Comparison of ENCODE assay signal across 8 cellular contexts in genomic region chr22:29625090-29625825, GRCh38. TPM values are rescaled to one million over a fixed set of nuclear protein-coding genes. Genes with fewer than 3 reads are reported as not detected.
DNase-seq lines count a peak whose midpoint lies in the region; ATAC-seq and TF ChIP-seq lines count a peak whose summit lies in the region.

No MANE protein-coding gene starts in this region.

- H3K4me3 ChIP-seq in CD4-positive, CD25-positive, alpha-beta regulatory T cell (ENCODE audit: low read depth, low read length) = peak overlapping the region; percentile 15
- H3K4me3 ChIP-seq in GM23338 (no peak overlapping the region), OCI-LY1 (ENCODE audit: low read depth, low read length, poor library complexity, severe bottlenecking) (no peak overlapping the region), heart left ventricle (no peak overlapping the region)

- no peaks in the 10 kb centered on the region for H3K9me3 ChIP-seq in CD4-positive, CD25-positive, alpha-beta regulatory T cell (ENCODE audit: control insufficient read depth in 2 of 2, low read length in 2 of 2)
- H3K9me3 ChIP-seq in OCI-LY1 (ENCODE audit: low read length) (no peaks in the 10 kb centered on the region), heart left ventricle (no peaks in the 10 kb centered on the region)

- intact Hi-C loops in heart left ventricle (cut with DNase I) = loop anchor here in 1 of 10 donors (10.0 kb wide), 1 partner anchor 380 kb away; no protein-coding TSS in a partner anchor

- H3K27me3 ChIP-seq in CD4-positive, CD25-positive, alpha-beta regulatory T cell (ENCODE audit: control insufficient read depth, insufficient read depth, low read length) = no peaks in the 10 kb centered on the region
- H3K27me3 ChIP-seq in GM23338 (ENCODE audit: insufficient read depth) = no peaks in the 10 kb centered on the region
- no peaks in the 10 kb centered on the region for H3K27me3 ChIP-seq in OCI-LY1 (ENCODE audit: insufficient read depth, low read length)
- H3K27me3 ChIP-seq in heart left ventricle = no peaks in the 10 kb centered on the region

- ATAC-seq in CD4-positive, CD25-positive, alpha-beta regulatory T cell (ENCODE audit: low read depth in 2 of 2) = no peak
- peak; percentile 71 for ATAC-seq in GM23338
- ATAC-seq in heart left ventricle = peak in 2 of 4 donors; percentile 49 to 63
- no peak for ATAC-seq in HG02938 (IDR thresholded peaks at IDR 0.05; ENCODE audit: unreplicated experiment)

- TF ChIP-seq CTCF in GM23338 (conservative IDR thresholded peaks at IDR 0.05; ENCODE audit: low read depth in 2 of 2) (peak; percentile 75 to 97), OCI-LY1 (IDR thresholded peaks at IDR 0.05; ENCODE audit: low read length) (peak; percentile 93), heart left ventricle (IDR thresholded peaks at IDR 0.05) (peak; percentile 65 to 91 (median 82))

- H3K27ac Mint-ChIP-seq in CD4-positive, CD25-positive, alpha-beta regulatory T cell = peak overlapping the region; percentile 85 to 87 (median 86)
- H3K27ac Mint-ChIP-seq in GM23338 = 0 out of 2 replicates have a peak overlapping the region, but pooled peaks have one; percentile 4

- no peaks in the 10 kb centered on the region for H3K27me3 Mint-ChIP-seq in CD4-positive, CD25-positive, alpha-beta regulatory T cell
- peaks cover 3% of the 10 kb centered on the region for H3K27me3 Mint-ChIP-seq in GM23338 (ENCODE audit: insufficient read depth, low read depth, poor library complexity)

- H3K36me3 Mint-ChIP-seq in CD4-positive, CD25-positive, alpha-beta regulatory T cell = peaks cover 3% of the 10 kb centered on the region
- no peaks in the 10 kb centered on the region for H3K36me3 Mint-ChIP-seq in GM23338 (ENCODE audit: low read depth)

- H2AFZ ChIP-seq in GM23338 = no peak overlapping the region
- no peak overlapping the region for H2AFZ ChIP-seq in OCI-LY1 (ENCODE audit: low read length)

- H3K4me1 ChIP-seq in CD4-positive, CD25-positive, alpha-beta regulatory T cell (ENCODE audit: control insufficient read depth, insufficient read depth, low read length, poor library complexity, severe bottlenecking) = peaks cover 28% of the 10 kb centered on the region
- H3K4me1 ChIP-seq in GM23338 (ENCODE audit: insufficient read depth) = peaks cover 20% of the 10 kb centered on the region
- H3K4me1 ChIP-seq in OCI-LY1 (ENCODE audit: insufficient read depth, low read length, severe bottlenecking) = peaks cover 23% of the 10 kb centered on the region
- peaks cover 0 to 61% (median 26%) of the 10 kb centered on the region in 12 donors for H3K4me1 ChIP-seq in heart left ventricle

- H3K4me2 ChIP-seq in GM23338 (no peak overlapping the region), OCI-LY1 (ENCODE audit: low read length) (no peak overlapping the region)

- peak; percentile 13 to 64 (median 44) for DNase-seq in CD4-positive, CD25-positive, alpha-beta regulatory T cell
- peak; percentile 61 for DNase-seq in GM23338 (ENCODE audit: low spot score)
- DNase-seq in activated naive CD4-positive, alpha-beta T cell treated with anti-CD3 and anti-CD28 coated beads, Interleukin-2, amount 50 U/mL, for 16 hours = peak; percentile 35
- peak in 1 of 5 donors; percentile 42 for DNase-seq in heart left ventricle
- DNase-seq in putamen (ENCODE audit: low spot score) = peak; percentile 52
- DNase-seq in OCI-M2 (lab: John Stamatoyannopoulos, UW; ENCODE audit: unreplicated experiment) = no peak

- H3K9ac ChIP-seq in OCI-LY1 (ENCODE audit: low read length) = no peak overlapping the region

- TF ChIP-seq POLR2A in heart left ventricle (IDR thresholded peaks at IDR 0.05) = no peak

- H3K4me3 Mint-ChIP-seq in CD4-positive, CD25-positive, alpha-beta regulatory T cell = peak overlapping the region in 2 of 4 donors; percentile 5 to 45
- no peak overlapping the region for H3K4me3 Mint-ChIP-seq in GM23338

- WGBS in heart left ventricle, 4 donors = 79 to 81% (median 79%) methylated on average over 12 of the region's 12 CpGs

- H3K79me2 ChIP-seq in GM23338 (replicated peaks; ENCODE audit: insufficient read depth) (peaks cover 54% of the 10 kb centered on the region), OCI-LY1 (ENCODE audit: insufficient read depth, low read length) (peaks cover 43% of the 10 kb centered on the region)

- H3K4me1 Mint-ChIP-seq in CD4-positive, CD25-positive, alpha-beta regulatory T cell = peaks cover 15 to 76% (median 49%) of the 10 kb centered on the region in 4 donors
- peaks cover 37% of the 10 kb centered on the region for H3K4me1 Mint-ChIP-seq in GM23338

- H4K20me1 ChIP-seq in GM23338 (replicated peaks; ENCODE audit: insufficient read depth) (peaks cover 5% of the 10 kb centered on the region), OCI-LY1 (ENCODE audit: insufficient read depth, low read length) (no peaks in the 10 kb centered on the region)

- H3K9me2 ChIP-seq in GM23338 (ENCODE audit: insufficient read depth) (no peaks in the 10 kb centered on the region), OCI-LY1 (ENCODE audit: low read depth, low read length) (no peaks in the 10 kb centered on the region)

- H3K9me3 Mint-ChIP-seq in CD4-positive, CD25-positive, alpha-beta regulatory T cell = no peaks in the 10 kb centered on the region
- H3K9me3 Mint-ChIP-seq in GM23338 = no peaks in the 10 kb centered on the region

- H3K27ac ChIP-seq in CD4-positive, CD25-positive, alpha-beta regulatory T cell (ENCODE audit: insufficient read depth, low read length, poor library complexity, severe bottlenecking) = no peak overlapping the region
- H3K27ac ChIP-seq in GM23338 (ENCODE audit: low read depth) = peak overlapping the region; percentile 57; the same call in 1 of the 2 replicates
- H3K27ac ChIP-seq in OCI-LY1 (ENCODE audit: low read depth, low read length, poor library complexity, severe bottlenecking) = no peak overlapping the region
- peak overlapping the region in 1 of 12 donors; percentile 13 for H3K27ac ChIP-seq in heart left ventricle

- no peaks in the 10 kb centered on the region for H3K36me3 ChIP-seq in CD4-positive, CD25-positive, alpha-beta regulatory T cell (ENCODE audit: control insufficient read depth, insufficient read depth, low read length)
- no peaks in the 10 kb centered on the region for H3K36me3 ChIP-seq in GM23338 (ENCODE audit: insufficient read depth)
- H3K36me3 ChIP-seq in OCI-LY1 (ENCODE audit: insufficient read depth, low read length) = peaks cover 4% of the 10 kb centered on the region; the same call in 1 of the 2 replicates
- no peaks in the 10 kb centered on the region for H3K36me3 ChIP-seq in heart left ventricle

- H3F3A ChIP-seq in GM23338 (replicated peaks; ENCODE audit: low read depth) (peaks cover 6% of the 10 kb centered on the region), OCI-LY1 (ENCODE audit: insufficient read depth, low read length) (no peaks in the 10 kb centered on the region)

TF ChIP-seq in GM23338, 12 proteins besides CTCF, POLR2A, EP300 and RAD21 (continues in another document):
- TF ChIP-seq, protein P1, sequence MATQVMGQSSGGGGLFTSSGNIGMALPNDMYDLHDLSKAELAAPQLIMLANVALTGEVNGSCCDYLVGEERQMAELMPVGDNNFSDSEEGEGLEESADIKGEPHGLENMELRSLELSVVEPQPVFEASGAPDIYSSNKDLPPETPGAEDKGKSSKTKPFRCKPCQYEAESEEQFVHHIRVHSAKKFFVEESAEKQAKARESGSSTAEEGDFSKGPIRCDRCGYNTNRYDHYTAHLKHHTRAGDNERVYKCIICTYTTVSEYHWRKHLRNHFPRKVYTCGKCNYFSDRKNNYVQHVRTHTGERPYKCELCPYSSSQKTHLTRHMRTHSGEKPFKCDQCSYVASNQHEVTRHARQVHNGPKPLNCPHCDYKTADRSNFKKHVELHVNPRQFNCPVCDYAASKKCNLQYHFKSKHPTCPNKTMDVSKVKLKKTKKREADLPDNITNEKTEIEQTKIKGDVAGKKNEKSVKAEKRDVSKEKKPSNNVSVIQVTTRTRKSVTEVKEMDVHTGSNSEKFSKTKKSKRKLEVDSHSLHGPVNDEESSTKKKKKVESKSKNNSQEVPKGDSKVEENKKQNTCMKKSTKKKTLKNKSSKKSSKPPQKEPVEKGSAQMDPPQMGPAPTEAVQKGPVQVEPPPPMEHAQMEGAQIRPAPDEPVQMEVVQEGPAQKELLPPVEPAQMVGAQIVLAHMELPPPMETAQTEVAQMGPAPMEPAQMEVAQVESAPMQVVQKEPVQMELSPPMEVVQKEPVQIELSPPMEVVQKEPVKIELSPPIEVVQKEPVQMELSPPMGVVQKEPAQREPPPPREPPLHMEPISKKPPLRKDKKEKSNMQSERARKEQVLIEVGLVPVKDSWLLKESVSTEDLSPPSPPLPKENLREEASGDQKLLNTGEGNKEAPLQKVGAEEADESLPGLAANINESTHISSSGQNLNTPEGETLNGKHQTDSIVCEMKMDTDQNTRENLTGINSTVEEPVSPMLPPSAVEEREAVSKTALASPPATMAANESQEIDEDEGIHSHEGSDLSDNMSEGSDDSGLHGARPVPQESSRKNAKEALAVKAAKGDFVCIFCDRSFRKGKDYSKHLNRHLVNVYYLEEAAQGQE (IDR thresholded peaks at IDR 0.05; ENCODE audit: unreplicated experiment) = no peak
- TF ChIP-seq, protein P2, sequence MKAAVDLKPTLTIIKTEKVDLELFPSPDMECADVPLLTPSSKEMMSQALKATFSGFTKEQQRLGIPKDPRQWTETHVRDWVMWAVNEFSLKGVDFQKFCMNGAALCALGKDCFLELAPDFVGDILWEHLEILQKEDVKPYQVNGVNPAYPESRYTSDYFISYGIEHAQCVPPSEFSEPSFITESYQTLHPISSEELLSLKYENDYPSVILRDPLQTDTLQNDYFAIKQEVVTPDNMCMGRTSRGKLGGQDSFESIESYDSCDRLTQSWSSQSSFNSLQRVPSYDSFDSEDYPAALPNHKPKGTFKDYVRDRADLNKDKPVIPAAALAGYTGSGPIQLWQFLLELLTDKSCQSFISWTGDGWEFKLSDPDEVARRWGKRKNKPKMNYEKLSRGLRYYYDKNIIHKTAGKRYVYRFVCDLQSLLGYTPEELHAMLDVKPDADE (IDR thresholded peaks at IDR 0.05) = no peak
- TF ChIP-seq POLR2AphosphoS5 (IDR thresholded peaks at IDR 0.05; ENCODE audit: low read depth) = no peak
- no peak for TF ChIP-seq EZH2 (IDR thresholded peaks at IDR 0.05; ENCODE audit: low read depth, unreplicated experiment)
- no peak for TF ChIP-seq JUNB (IDR thresholded peaks at IDR 0.05; ENCODE audit: unreplicated experiment)
- TF ChIP-seq NANOG (IDR thresholded peaks at IDR 0.05; ENCODE audit: borderline replicate concordance) = no peak

RNA-seq across cellular contexts. Expression of gene NF2, which starts 21.8 kb away (rescaled TPM):
- 31.6 TPM for total RNA-seq in CD4-positive, CD25-positive, alpha-beta regulatory T cell
- polyA plus RNA-seq in CD4-positive, CD25-positive, alpha-beta regulatory T cell = 10 to 100 TPM; 16.4 to 20.0 (median 18.5) TPM
- total RNA-seq in GM23338 (2014; rRNA removed; shearing (Covaris generic)) = 50.6 and 54.5 TPM in 2 replicates
- polyA plus RNA-seq in GM23338 (2016; fragmentation: Nextera tagmentation; extraction: Ambion mirVana) (14.4 and 15.0 TPM in 2 replicates), heart left ventricle (10 to 100 TPM; 15.0 to 73.9 TPM)
- 100 to 1,000 TPM in 1 of 9 donors, 10 to 100 TPM in 8; 41.2 to 137 (median 52.1) TPM for total RNA-seq in heart left ventricle

RNA-seq across cellular contexts. Expression of gene NIPSNAP1, which starts 44.3 kb away (rescaled TPM):
- total RNA-seq in CD4-positive, CD25-positive, alpha-beta regulatory T cell = 26.9 TPM
- 10 to 100 TPM; 48.5 to 61.9 (median 54.5) TPM for polyA plus RNA-seq in CD4-positive, CD25-positive, alpha-beta regulatory T cell
- 136 and 154 TPM in 2 replicates for total RNA-seq in GM23338 (2014; rRNA removed; shearing (Covaris generic))
- polyA plus RNA-seq in GM23338 (2016; fragmentation: Nextera tagmentation; extraction: Ambion mirVana) (72.0 and 80.3 TPM in 2 replicates), heart left ventricle (10 to 100 TPM; 12.2 to 22.3 TPM)
- 10 to 100 TPM; 16.2 to 30.1 (median 22.7) TPM for total RNA-seq in heart left ventricle
